10 cellular contexts compared by ENCODE assay signal in the genomic region with DNA sequence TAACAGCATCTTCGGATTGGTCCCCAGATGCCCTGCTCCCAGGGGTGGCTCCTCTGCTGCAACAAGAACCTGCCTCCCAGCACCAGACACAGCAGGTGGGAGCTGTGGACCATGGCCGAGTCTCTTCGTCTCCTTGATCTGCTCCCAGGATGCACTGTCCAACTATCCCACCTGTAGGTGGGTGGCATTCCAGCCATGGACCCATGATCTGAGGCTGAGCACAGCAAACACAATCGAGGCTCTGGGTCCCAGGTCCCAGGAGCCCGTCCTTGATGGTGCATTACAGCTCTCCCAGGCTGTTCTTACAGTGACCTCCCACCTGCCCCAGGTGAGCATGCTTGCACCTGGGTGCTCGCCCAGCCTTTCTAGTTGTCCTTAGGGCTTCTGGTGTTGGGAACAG. TPM values are rescaled to one million over a fixed set of nuclear protein-coding genes. Genes with fewer than 3 reads are reported as not detected.
DNase-seq lines count a peak whose midpoint lies in the region; ATAC-seq and TF ChIP-seq lines count a peak whose summit lies in the region.
"Had no signal": no experiment of that assay in that cellular context is flagged by ENCODE, and none has a peak within 500 bp of the region (broad histone marks: within the 10 kb centered on the region; RNA-seq: fewer than 3 reads in every experiment).

No MANE protein-coding gene starts in this region.

- H3K27ac Mint-ChIP-seq in stimulated activated naive CD8-positive, alpha-beta T cell treated with anti-CD3 and anti-CD28 coated beads, Interleukin-15, Interleukin-2, amounts not matched to agents 100 ng/mL and 50 ng/mL, for 24 hours: peak overlapping the region; percentile 99
- H3K27ac Mint-ChIP-seq in activated CD8-positive, alpha-beta T cell treated with anti-CD3 and anti-CD28 coated beads, Interleukin-2, amount 10 ng/mL, durations not matched to agents 7 days and 5 days: peak overlapping the region; percentile 94

- H3K4me1 Mint-ChIP-seq in stimulated activated naive CD8-positive, alpha-beta T cell treated with anti-CD3 and anti-CD28 coated beads, Interleukin-15, Interleukin-2, amounts not matched to agents 100 ng/mL and 50 ng/mL, for 24 hours (ENCODE audit: low read depth): peaks cover 18% of the 10 kb centered on the region
- H3K4me1 Mint-ChIP-seq in activated CD8-positive, alpha-beta T cell treated with anti-CD3 and anti-CD28 coated beads, Interleukin-2, amount 10 ng/mL, durations not matched to agents 7 days and 5 days (ENCODE audit: low read depth): peaks cover 28% of the 10 kb centered on the region

- H3K9me3 Mint-ChIP-seq in stimulated activated naive CD8-positive, alpha-beta T cell treated with anti-CD3 and anti-CD28 coated beads, Interleukin-15, Interleukin-2, amounts not matched to agents 100 ng/mL and 50 ng/mL, for 24 hours: no peaks in the 10 kb centered on the region
- no peaks in the 10 kb centered on the region for H3K9me3 Mint-ChIP-seq in activated CD8-positive, alpha-beta T cell treated with anti-CD3 and anti-CD28 coated beads, Interleukin-2, amount 10 ng/mL, durations not matched to agents 7 days and 5 days (ENCODE audit: insufficient read depth)

- POLR2A ChIA-PET in activated CD8-positive, alpha-beta T cell treated with anti-CD3 and anti-CD28 coated beads, Interleukin-2, amount 10 ng/mL, durations not matched to agents 7 days and 5 days (lab: Charles Lee): interaction anchor here (0.9 to 1.5 kb wide), 3 partner anchors 15 to 32 kb away, joined by 4 to 15 read pairs (median 4); a partner anchor contains a TSS

- no peaks in the 10 kb centered on the region for H3K9me3 ChIP-seq in lower lobe of right lung

- intact Hi-C loops in lower lobe of right lung (cut with DNase I): no loop called here

- H3K4me3 ChIP-seq in lower lobe of right lung: no peak overlapping the region

- DNase-seq in stimulated activated naive CD8-positive, alpha-beta T cell treated with anti-CD3 and anti-CD28 coated beads, Interleukin-15, Interleukin-2, amounts not matched to agents 100 U/mL and 50 U/mL, for 24 hours: no peak
- DNase-seq in activated CD8-positive, alpha-beta T cell treated with anti-CD3 and anti-CD28 coated beads, Interleukin-2, amount 10 ng/mL, durations not matched to agents 7 days and 5 days: no peak
- peak; percentile 39 for DNase-seq in lower lobe of right lung
- DNase-seq in NOMO-1 (lab: John Stamatoyannopoulos, UW; ENCODE audit: unreplicated experiment in 2 of 2): no peak
- DNase-seq in NCI-H1436 treated with DMSO at 0.1 percent for 48 hours (lab: John Stamatoyannopoulos, UW): no peak
- DNase-seq: NCI-H1694; stimulated activated naive CD4-positive, alpha-beta T cell had no signal

- peaks cover 23% of the 10 kb centered on the region for H3K4me1 ChIP-seq in lower lobe of right lung

- peak overlapping the region; percentile 100 for H3K4me3 Mint-ChIP-seq in stimulated activated naive CD8-positive, alpha-beta T cell treated with anti-CD3 and anti-CD28 coated beads, Interleukin-15, Interleukin-2, amounts not matched to agents 100 ng/mL and 50 ng/mL, for 24 hours
- peak overlapping the region; percentile 82 for H3K4me3 Mint-ChIP-seq in activated CD8-positive, alpha-beta T cell treated with anti-CD3 and anti-CD28 coated beads, Interleukin-2, amount 10 ng/mL, durations not matched to agents 7 days and 5 days

- CTCF ChIA-PET in activated CD8-positive, alpha-beta T cell treated with anti-CD3 and anti-CD28 coated beads, Interleukin-2, amount 10 ng/mL, durations not matched to agents 7 days and 5 days (lab: Charles Lee): interaction anchor here (0.8 kb wide), 1 partner anchor 16 kb away, joined by 3 read pairs; a partner anchor contains a TSS

- H3K27me3 Mint-ChIP-seq in stimulated activated naive CD8-positive, alpha-beta T cell treated with anti-CD3 and anti-CD28 coated beads, Interleukin-15, Interleukin-2, amounts not matched to agents 100 ng/mL and 50 ng/mL, for 24 hours: no peaks in the 10 kb centered on the region
- no peaks in the 10 kb centered on the region for H3K27me3 Mint-ChIP-seq in activated CD8-positive, alpha-beta T cell treated with anti-CD3 and anti-CD28 coated beads, Interleukin-2, amount 10 ng/mL, durations not matched to agents 7 days and 5 days (ENCODE audit: low read depth)

- no peak for TF ChIP-seq CTCF in lower lobe of right lung (IDR thresholded peaks at IDR 0.05)

- no peaks in the 10 kb centered on the region for H3K36me3 ChIP-seq in lower lobe of right lung

- no peak for ATAC-seq in stimulated activated naive CD8-positive, alpha-beta T cell treated with anti-CD3 and anti-CD28 coated beads, Interleukin-15, Interleukin-2, amounts not matched to agents 100 U/mL and 50 U/mL, for 24 hours
- no peak for ATAC-seq in activated CD8-positive, alpha-beta T cell treated with anti-CD3 and anti-CD28 coated beads, Interleukin-2, amount 10 ng/mL, durations not matched to agents 7 days and 5 days
- ATAC-seq in lower lobe of right lung (no peak), HG03460 (IDR thresholded peaks at IDR 0.05; ENCODE audit: unreplicated experiment) (no peak), GM21529 (IDR thresholded peaks at IDR 0.05; ENCODE audit: unreplicated experiment) (no peak)

- H3K27me3 ChIP-seq in lower lobe of right lung (ENCODE audit: low read depth): no peaks in the 10 kb centered on the region

- H3K27ac ChIP-seq in lower lobe of right lung: no peak overlapping the region

- H3K36me3 Mint-ChIP-seq in stimulated activated naive CD8-positive, alpha-beta T cell treated with anti-CD3 and anti-CD28 coated beads, Interleukin-15, Interleukin-2, amounts not matched to agents 100 ng/mL and 50 ng/mL, for 24 hours (ENCODE audit: low read depth): peaks cover 4% of the 10 kb centered on the region
- no peaks in the 10 kb centered on the region for H3K36me3 Mint-ChIP-seq in activated CD8-positive, alpha-beta T cell treated with anti-CD3 and anti-CD28 coated beads, Interleukin-2, amount 10 ng/mL, durations not matched to agents 7 days and 5 days (ENCODE audit: low read depth)

RNA-seq across cellular contexts. Expression of a gene that starts 1.6 kb away (rescaled TPM):
- 1 to 10 TPM; 1.3 to 1.5 TPM for total RNA-seq in activated CD8-positive, alpha-beta T cell treated with anti-CD3 and anti-CD28 coated beads, Interleukin-2, amount 10 ng/mL, durations not matched to agents 7 days and 5 days
- 1.2 TPM for total RNA-seq in lower lobe of right lung

RNA-seq across cellular contexts. Expression of a gene that starts 7.8 kb away (rescaled TPM):
- total RNA-seq in activated CD8-positive, alpha-beta T cell treated with anti-CD3 and anti-CD28 coated beads, Interleukin-2, amount 10 ng/mL, durations not matched to agents 7 days and 5 days: 1,000 to 10,000 TPM; 1,111 to 1,173 TPM
- total RNA-seq in lower lobe of right lung: 770 TPM

RNA-seq across cellular contexts. Expression of a gene that starts 16.2 kb away (rescaled TPM):
- total RNA-seq in activated CD8-positive, alpha-beta T cell treated with anti-CD3 and anti-CD28 coated beads, Interleukin-2, amount 10 ng/mL, durations not matched to agents 7 days and 5 days: under 1 TPM; 0.84 to 0.99 TPM
- not detected for total RNA-seq in lower lobe of right lung

RNA-seq across cellular contexts. Expression of a gene that starts 16.7 kb away (rescaled TPM):
- total RNA-seq in activated CD8-positive, alpha-beta T cell treated with anti-CD3 and anti-CD28 coated beads, Interleukin-2, amount 10 ng/mL, durations not matched to agents 7 days and 5 days: 1 to 10 TPM; 1.5 to 1.7 TPM
- 2.5 TPM for total RNA-seq in lower lobe of right lung

RNA-seq across cellular contexts. Expression of a gene that starts 26.0 kb away (rescaled TPM):
- total RNA-seq in activated CD8-positive, alpha-beta T cell treated with anti-CD3 and anti-CD28 coated beads, Interleukin-2, amount 10 ng/mL, durations not matched to agents 7 days and 5 days: 10 to 100 TPM; 14.9 to 17.5 TPM
- 14.0 TPM for total RNA-seq in lower lobe of right lung
